In the genomic region with DNA sequence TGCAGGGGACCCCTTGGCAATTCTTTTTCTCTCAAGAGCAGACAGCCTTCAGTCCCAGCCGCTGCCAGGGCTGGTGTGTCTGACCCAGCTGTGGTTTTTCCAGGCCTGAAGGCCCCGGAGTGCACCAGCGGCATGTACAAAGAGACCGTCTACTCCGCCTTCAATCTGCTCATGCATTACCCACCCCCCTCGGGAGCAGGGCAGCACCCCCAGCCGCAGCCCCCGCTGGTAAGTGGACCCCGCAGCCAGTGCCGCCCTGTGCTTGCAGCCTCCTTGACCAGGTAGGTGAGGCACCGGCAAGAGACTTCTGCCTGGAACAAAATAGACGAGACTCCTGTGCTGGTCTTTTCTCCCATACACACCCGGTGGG, we compare ENCODE assay signal across 1 cellular context.
TF ChIP-seq lines count a peak whose summit lies in the region.

No MANE protein-coding gene starts in this region.

TF ChIP-seq in GM23338, 12 proteins besides CTCF, POLR2A, EP300 and RAD21 (continued from another document):
- TF ChIP-seq ZNF462 (CRISPR knock-in tag; IDR thresholded peaks at IDR 0.05) = no peak
- no peak for TF ChIP-seq EZH2 (IDR thresholded peaks at IDR 0.05; ENCODE audit: low read depth, unreplicated experiment)
- no peak for TF ChIP-seq POLR2AphosphoS5 (IDR thresholded peaks at IDR 0.05; ENCODE audit: low read depth)
- TF ChIP-seq STAT1 (IDR thresholded peaks at IDR 0.05; ENCODE audit: unreplicated experiment) = no peak
- TF ChIP-seq CREB1 (CRISPR knock-in tag; IDR thresholded peaks at IDR 0.05; ENCODE audit: low read depth) = no peak
- no peak for TF ChIP-seq ZNF331 (CRISPR knock-in tag; IDR thresholded peaks at IDR 0.05; ENCODE audit: low read depth)
- TF ChIP-seq JUNB (IDR thresholded peaks at IDR 0.05; ENCODE audit: unreplicated experiment) = no peak
